In the genomic region with DNA sequence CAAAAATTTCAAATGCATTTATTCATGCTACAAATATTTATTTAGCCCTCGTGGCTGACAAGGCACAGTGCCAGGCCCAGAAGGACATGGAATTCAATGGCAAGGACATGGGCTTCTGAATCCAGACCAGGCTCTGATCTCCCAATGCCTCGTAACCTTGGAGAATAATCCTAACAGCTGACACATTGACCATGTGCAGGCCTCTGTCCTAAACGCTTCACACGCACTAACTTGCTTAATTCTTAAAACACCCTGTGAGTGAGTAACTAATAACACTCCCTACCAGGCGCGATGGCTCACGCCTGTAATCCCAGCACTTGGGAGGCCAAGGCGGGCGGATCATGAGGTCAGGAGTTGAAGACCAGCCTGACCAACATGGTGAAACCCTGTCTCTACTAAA, we compare ENCODE assay signal across 16 cellular contexts. TPM values are rescaled to one million over a fixed set of nuclear protein-coding genes. Genes with fewer than 3 reads are reported as not detected.
DNase-seq lines count a peak whose midpoint lies in the region; FAIRE-seq and TF ChIP-seq lines count a peak whose summit lies in the region.
"Had no signal": no experiment of that assay in that cellular context is flagged by ENCODE, and none has a peak within 500 bp of the region (broad histone marks: within the 10 kb centered on the region; RNA-seq: fewer than 3 reads in every experiment).

No MANE protein-coding gene starts in this region.

- DNase-seq in AG09309 (ENCODE audit: low read depth) = peak; percentile 80
- peak; percentile 42 for DNase-seq in MV-4-11 (lab: John Stamatoyannopoulos, UW)
- peak; percentile 68 for DNase-seq in bronchial epithelial cell (ENCODE audit: low read depth)
- DNase-seq in mucosa of gallbladder (ENCODE audit: low spot score) = peak; percentile 52
- DNase-seq in BE2C = no peak
- no peak for DNase-seq in GM03348 (ENCODE audit: low spot score)
- DNase-seq in NCI-H1092 (lab: John Stamatoyannopoulos, UW) = no peak
- DNase-seq in cerebellum (ENCODE audit: low spot score) = no peak
- DNase-seq: activated CD4-positive, alpha-beta T cell treated with anti-CD3 and anti-CD28 coated beads, Interleukin-2, amount 50 U/mL, for 4 hours; activated T-cell treated with anti-CD3 and anti-CD28 coated beads, Interleukin-2, amount 50 U/mL, for 4 hours; CD8-positive, alpha-beta memory T cell; NCI-H1417; stimulated activated naive B cell treated with anti-CD40 and anti-IgM and Interleukin-4, amounts not matched to agents 10 μg/mL and 1 μg/mL and 100 μg/mL, for 72 hours; T1000 had no signal

- H3K4me3 ChIP-seq in AG09309 (ENCODE audit: control insufficient read depth, low read depth, low read length) (no peak overlapping the region), bronchial epithelial cell (ENCODE audit: low read depth, low read length) (no peak overlapping the region), BE2C (ENCODE audit: low read depth, low read length) (no peak overlapping the region)

- H3K27me3 ChIP-seq in bronchial epithelial cell (ENCODE audit: control insufficient read depth, insufficient read depth, low read length) (no peaks in the 10 kb centered on the region), BE2C (no peaks in the 10 kb centered on the region; the same call in 1 of the 2 replicates)
- H3K27me3 ChIP-seq: neutrophil had no signal

- H3K4me1 ChIP-seq in BE2C = no peaks in the 10 kb centered on the region

- TF ChIP-seq CTCF in AG09309 (IDR thresholded peaks at IDR 0.05; ENCODE audit: control insufficient read depth, insufficient read depth, low read depth, low read length, missing control alignments) = no peak
- no peak for TF ChIP-seq CTCF in bronchial epithelial cell (IDR thresholded peaks at IDR 0.05; ENCODE audit: insufficient read depth, low read length, severe bottlenecking)
- no peak for TF ChIP-seq CTCF in BE2C (IDR thresholded peaks at IDR 0.05; ENCODE audit: low read depth, low read length)

- H3K36me3 ChIP-seq in bronchial epithelial cell (ENCODE audit: control insufficient read depth, insufficient read depth, low read length) (no peaks in the 10 kb centered on the region), BE2C (no peaks in the 10 kb centered on the region)
- H3K36me3 ChIP-seq: neutrophil had no signal

- FAIRE-seq in bronchial epithelial cell (lab: Jason Lieb, UNC) = no peak
- FAIRE-seq: islet of Langerhans had no signal

- H3K9me3 ChIP-seq in BE2C = no peaks in the 10 kb centered on the region
- H3K9me3 ChIP-seq: neutrophil had no signal

RNA-seq across cellular contexts. Expression of gene MYO10, which starts 33.2 kb away (rescaled TPM):
- total RNA-seq in bronchial epithelial cell (39.5 and 57.2 TPM in 2 replicates), mucosa of gallbladder (16.2 TPM), cerebellum (21.7 TPM)
- polyA plus RNA-seq in BE2C (2012; ENCODE audit: insufficient read depth, insufficient read length, low read depth) = 1.2 TPM
- polyA plus RNA-seq: CD8-positive, alpha-beta memory T cell had no signal

Comparison
In these comparisons a context has a peak if more than half of its experiments do, and no peak if none do; other contexts are left out.
1. DNase-seq: peak in AG09309 (single experiment), MV-4-11 (single experiment), bronchial epithelial cell (single experiment) and mucosa of gallbladder (single experiment); none in BE2C (single experiment), GM03348 (single experiment), NCI-H1092 (single experiment) and cerebellum (single experiment).